In the genomic region with DNA sequence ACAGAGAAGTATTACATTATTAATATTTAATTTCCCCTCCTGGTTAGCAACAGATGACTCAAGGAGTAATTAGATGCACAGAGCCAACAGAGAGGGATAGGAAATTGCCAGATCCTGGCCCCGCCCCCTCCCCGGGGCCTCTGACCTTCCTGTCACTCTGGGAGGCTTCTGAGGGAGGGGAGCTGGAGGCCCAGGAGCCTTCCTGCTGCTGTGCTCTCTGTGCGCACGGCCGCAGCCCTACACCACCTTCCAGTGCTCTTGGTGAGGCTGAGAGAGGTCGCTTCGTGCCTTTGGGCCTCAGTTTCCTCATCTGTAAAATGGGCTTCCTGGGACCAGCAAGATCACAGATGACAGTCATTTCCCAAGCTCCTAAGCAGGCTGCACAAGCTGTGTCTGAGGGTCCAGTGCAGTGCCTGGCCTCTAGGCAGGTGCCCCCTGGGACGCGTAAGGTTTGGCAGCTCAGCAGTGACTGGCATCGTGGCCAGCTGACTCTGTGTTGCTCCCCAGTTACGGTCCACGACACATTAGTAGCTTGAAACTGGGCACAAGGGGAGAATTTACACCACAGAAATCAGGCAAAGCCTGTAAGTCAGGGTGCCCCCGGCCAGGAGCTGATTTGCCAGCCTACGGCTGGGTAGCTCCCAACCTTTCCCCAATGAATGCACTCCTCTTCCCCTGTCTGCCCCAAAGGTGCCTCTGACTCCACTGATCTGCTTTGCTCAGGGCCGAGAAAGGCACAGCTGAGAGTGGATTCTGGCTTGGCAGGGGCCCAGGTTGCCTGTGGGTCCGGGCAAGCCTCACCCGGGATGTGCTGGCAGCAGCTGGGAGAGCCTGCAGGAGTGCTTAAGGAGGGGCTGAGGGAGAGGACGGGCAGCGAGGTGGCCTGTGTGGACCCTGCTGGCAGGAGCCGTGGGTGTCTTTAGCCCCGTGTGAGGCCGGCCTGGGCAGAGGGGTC, we compare ENCODE assay signal across 8 cellular contexts.
DNase-seq lines count a peak whose midpoint lies in the region; ATAC-seq lines count a peak whose summit lies in the region.

No MANE protein-coding gene starts in this region.

- H3K27me3 Mint-ChIP-seq in stimulated activated naive CD8-positive, alpha-beta T cell treated with anti-CD3 and anti-CD28 coated beads, Interleukin-15, Interleukin-2, amounts not matched to agents 100 ng/mL and 50 ng/mL, for 24 hours, result no peaks in the 10 kb centered on the region

- ATAC-seq in HG03280 (IDR thresholded peaks at IDR 0.05; ENCODE audit: unreplicated experiment), result no peak

- H3K9me3 Mint-ChIP-seq in stimulated activated naive CD8-positive, alpha-beta T cell treated with anti-CD3 and anti-CD28 coated beads, Interleukin-15, Interleukin-2, amounts not matched to agents 100 ng/mL and 50 ng/mL, for 24 hours, result no peaks in the 10 kb centered on the region

- H3K4me1 Mint-ChIP-seq in stimulated activated naive CD8-positive, alpha-beta T cell treated with anti-CD3 and anti-CD28 coated beads, Interleukin-15, Interleukin-2, amounts not matched to agents 100 ng/mL and 50 ng/mL, for 24 hours (ENCODE audit: low read depth), result peaks cover 83% of the 10 kb centered on the region

- H3K36me3 Mint-ChIP-seq in stimulated activated naive CD8-positive, alpha-beta T cell treated with anti-CD3 and anti-CD28 coated beads, Interleukin-15, Interleukin-2, amounts not matched to agents 100 ng/mL and 50 ng/mL, for 24 hours (ENCODE audit: low read depth), result peaks cover 26% of the 10 kb centered on the region

- peak overlapping the region; percentile 89 for H3K4me3 Mint-ChIP-seq in stimulated activated naive CD8-positive, alpha-beta T cell treated with anti-CD3 and anti-CD28 coated beads, Interleukin-15, Interleukin-2, amounts not matched to agents 100 ng/mL and 50 ng/mL, for 24 hours

- DNase-seq in DMS79 (lab: John Stamatoyannopoulos, UW) (peak; percentile 5), NCI-H226 (peak; percentile 65), kidney tubule cell (ENCODE audit: low spot score) (peak; percentile 57), NCI-H524 treated with DMSO at 0.1 percent for 48 hours (lab: John Stamatoyannopoulos, UW) (no peak), HCEC 1CT (no peak)
- DNase-seq in activated T-cell treated with anti-CD3 and anti-CD28 coated beads, Interleukin-2, amount 50 U/mL, for 1 hour, result peak; percentile 66

- peak overlapping the region; percentile 95 for H3K27ac Mint-ChIP-seq in stimulated activated naive CD8-positive, alpha-beta T cell treated with anti-CD3 and anti-CD28 coated beads, Interleukin-15, Interleukin-2, amounts not matched to agents 100 ng/mL and 50 ng/mL, for 24 hours

Comparison
In these comparisons a context has a peak if more than half of its experiments do, and no peak if none do; other contexts are left out.
1. DNase-seq: peak in DMS79 (single experiment), NCI-H226 (single experiment), activated T-cell treated with anti-CD3 and anti-CD28 coated beads, Interleukin-2, amount 50 U/mL, for 1 hour (single experiment) and kidney tubule cell (single experiment); none in NCI-H524 treated with DMSO at 0.1 percent for 48 hours (single experiment) and HCEC 1CT (single experiment).